ENCODE assay signal across 31 cellular contexts in genomic region chr2:126817172-126817571, GRCh38.
A peak's percentile ranks its signal among the peaks of the same experiment; 100 is the strongest.
DNase-seq lines count a peak whose midpoint lies in the region; ATAC-seq and TF ChIP-seq lines count a peak whose summit lies in the region.
"Had no signal": no experiment of that assay in that cellular context is flagged by ENCODE, and none has a peak within 500 bp of the region (broad histone marks: within the 10 kb centered on the region; RNA-seq: fewer than 3 reads in every experiment).

No MANE protein-coding gene starts in this region.

- intact Hi-C loops in esophagus muscularis mucosa (cut with DNase I) (no loop called here), esophagus squamous epithelium (cut with DNase I) (no loop called here)

- TF ChIP-seq EP300 in esophagus muscularis mucosa (IDR thresholded peaks at IDR 0.05) = no peak

- peaks cover 0 to 5% (median 0%) of the 10 kb centered on the region in 4 donors for H3K27me3 ChIP-seq in esophagus muscularis mucosa
- no peaks in the 10 kb centered on the region for H3K27me3 ChIP-seq in esophagus squamous epithelium
- H3K27me3 ChIP-seq: BE2C; BLaER1; BLaER1 treated with 17β-estradiol and CSF1 and Interleukin-3, amounts not matched to agents 10 nM and 100 nM had no signal

- H3K4me1 ChIP-seq in HEK293 (ENCODE audit: control insufficient read depth, insufficient read depth, low read length) = no peaks in the 10 kb centered on the region
- no peaks in the 10 kb centered on the region for H3K4me1 ChIP-seq in esophagus muscularis mucosa
- no peaks in the 10 kb centered on the region for H3K4me1 ChIP-seq in esophagus squamous epithelium
- H3K4me1 ChIP-seq: A549, BE2C, Caco-2 had no signal

- H3K27me3 Mint-ChIP-seq in stimulated activated memory B cell treated with anti-CD40 and anti-IgM and Interleukin-4, amounts not matched to agents 10 μg/mL and 1 μg/mL and 100 μg/mL, for 72 hours = peaks cover 65% of the 10 kb centered on the region

- no peak overlapping the region for H3K4me3 Mint-ChIP-seq in stimulated activated memory B cell treated with anti-CD40 and anti-IgM and Interleukin-4, amounts not matched to agents 10 μg/mL and 1 μg/mL and 100 μg/mL, for 72 hours
- H3K4me3 Mint-ChIP-seq: B cell; CD14-positive monocyte; CD4-positive, alpha-beta memory T cell; CD4-positive, alpha-beta T cell; CD4-positive, CD25-positive, alpha-beta regulatory T cell; CD8-positive, alpha-beta memory T cell; CD8-positive, alpha-beta T cell had no signal

- 77% methylated on average over 3 of the region's 3 CpGs for WGBS in esophagus muscularis mucosa
- 79 to 89% methylated on average over 3 of the region's 3 CpGs for WGBS in esophagus squamous epithelium, 2 donors

- no peaks in the 10 kb centered on the region for H3K36me3 Mint-ChIP-seq in stimulated activated memory B cell treated with anti-CD40 and anti-IgM and Interleukin-4, amounts not matched to agents 10 μg/mL and 1 μg/mL and 100 μg/mL, for 72 hours
- H3K36me3 Mint-ChIP-seq: CD14-positive monocyte; CD4-positive, alpha-beta memory T cell; CD4-positive, CD25-positive, alpha-beta regulatory T cell; CD8-positive, alpha-beta memory T cell; CD8-positive, alpha-beta T cell had no signal

- no peaks in the 10 kb centered on the region for H3K9me3 ChIP-seq in HEK293 (ENCODE audit: control insufficient read depth, insufficient read depth, low read depth, low read length)
- peaks cover 0 to 29% (median 9%) of the 10 kb centered on the region in 4 donors for H3K9me3 ChIP-seq in esophagus muscularis mucosa
- no peaks in the 10 kb centered on the region for H3K9me3 ChIP-seq in esophagus squamous epithelium
- H3K9me3 ChIP-seq: BE2C, BLaER1 had no signal

- POLR2A ChIA-PET in HEK293 (lab: Yijun Ruan, JAX) = no interaction called here

- no peaks in the 10 kb centered on the region for H3K4me1 Mint-ChIP-seq in stimulated activated memory B cell treated with anti-CD40 and anti-IgM and Interleukin-4, amounts not matched to agents 10 μg/mL and 1 μg/mL and 100 μg/mL, for 72 hours
- H3K4me1 Mint-ChIP-seq: B cell; CD4-positive, alpha-beta memory T cell; CD4-positive, CD25-positive, alpha-beta regulatory T cell; CD8-positive, alpha-beta memory T cell had no signal

- no peaks in the 10 kb centered on the region for H3K36me3 ChIP-seq in HEK293 (ENCODE audit: control insufficient read depth in 2 of 2, insufficient read depth in 1 of 2, low read length in 2 of 2)
- no peaks in the 10 kb centered on the region for H3K36me3 ChIP-seq in esophagus muscularis mucosa
- H3K36me3 ChIP-seq in esophagus squamous epithelium = no peaks in the 10 kb centered on the region
- H3K36me3 ChIP-seq: BE2C; BLaER1; BLaER1 treated with 17β-estradiol and CSF1 and Interleukin-3, amounts not matched to agents 10 nM and 100 nM had no signal

- no peak for ATAC-seq in stimulated activated memory B cell treated with anti-CD40 and anti-IgM and Interleukin-4, amounts not matched to agents 10 μg/mL and 1 μg/mL and 100 μg/mL, for 72 hours
- ATAC-seq: A549; CD8-positive, alpha-beta T cell had no signal

- TF ChIP-seq POLR2A in esophagus muscularis mucosa (IDR thresholded peaks at IDR 0.05; ENCODE audit: low read depth) (no peak), esophagus squamous epithelium (IDR thresholded peaks at IDR 0.05) (no peak)

- H3K9me3 Mint-ChIP-seq in stimulated activated memory B cell treated with anti-CD40 and anti-IgM and Interleukin-4, amounts not matched to agents 10 μg/mL and 1 μg/mL and 100 μg/mL, for 72 hours = peaks cover 8% of the 10 kb centered on the region
- H3K9me3 Mint-ChIP-seq: CD4-positive, alpha-beta T cell had no signal

- H3K27ac ChIP-seq in HEK293 (ENCODE audit: extremely low read depth, low read depth, low read length) (no peak overlapping the region), esophagus muscularis mucosa (replicated peaks in 1 of 4) (no peak overlapping the region), esophagus squamous epithelium (no peak overlapping the region)
- H3K27ac ChIP-seq: 22Rv1; A549; BLaER1; BLaER1 treated with 17β-estradiol and CSF1 and Interleukin-3, amounts not matched to agents 10 nM and 100 nM; C4-2B had no signal

- no peak overlapping the region for H3K27ac Mint-ChIP-seq in stimulated activated memory B cell treated with anti-CD40 and anti-IgM and Interleukin-4, amounts not matched to agents 10 μg/mL and 1 μg/mL and 100 μg/mL, for 72 hours
- H3K27ac Mint-ChIP-seq: B cell; CD14-positive monocyte; CD4-positive, alpha-beta memory T cell; CD4-positive, alpha-beta T cell; CD4-positive, CD25-positive, alpha-beta regulatory T cell; CD8-positive, alpha-beta memory T cell; CD8-positive, alpha-beta T cell had no signal

- peak; percentile 8 for DNase-seq in esophagus muscularis mucosa (ENCODE audit: extremely low spot score)
- DNase-seq in esophagus squamous epithelium (lab: John Stamatoyannopoulos, UW) = no peak
- DNase-seq: 8988T; ACHN; AML-193; BE2C; C1 segment of cervical spinal cord; Caco-2; Calu3; CD4-positive, alpha-beta memory T cell; CD4-positive, alpha-beta T cell; CD4-positive, CD25-positive, alpha-beta regulatory T cell; CD8-positive, alpha-beta memory T cell; CD8-positive, alpha-beta T cell; COR-L47; DMS 273 treated with DMSO at 0.1 percent for 48 hours; DMS153; DMS53; DMS79; DMS79 treated with DMSO at 0.1 percent for 48 hours; DND-41; EL had no signal

- TF ChIP-seq CTCF in HEK293 (tag by site-specific recombination; IDR thresholded peaks at IDR 0.05) (no peak), esophagus muscularis mucosa (IDR thresholded peaks at IDR 0.05) (no peak), esophagus squamous epithelium (IDR thresholded peaks at IDR 0.05) (no peak)

- H3K4me3 ChIP-seq in HEK293 (ENCODE audit: low read depth, low read length) (no peak overlapping the region), esophagus muscularis mucosa (no peak overlapping the region), esophagus squamous epithelium (no peak overlapping the region)
- H3K4me3 ChIP-seq: A549; BLaER1; BLaER1 treated with 17β-estradiol and CSF1 and Interleukin-3, amounts not matched to agents 10 nM and 100 nM had no signal

- CTCF ChIA-PET in HEK293 (lab: Yijun Ruan, JAX) = no interaction called here

TF ChIP-seq in HEK293, 187 proteins besides CTCF, POLR2A, EP300 and RAD21:
- peak; percentile 97 for TF ChIP-seq ZNF558 (tag by site-specific recombination; IDR thresholded peaks at IDR 0.05)
- TF ChIP-seq ZSCAN4 (tag by site-specific recombination; IDR thresholded peaks at IDR 0.05) = no peak
TF ChIP-seq in HEK293: peak in this region for 1.
